ENCODE assay signal across 11 cellular contexts in the genomic region with DNA sequence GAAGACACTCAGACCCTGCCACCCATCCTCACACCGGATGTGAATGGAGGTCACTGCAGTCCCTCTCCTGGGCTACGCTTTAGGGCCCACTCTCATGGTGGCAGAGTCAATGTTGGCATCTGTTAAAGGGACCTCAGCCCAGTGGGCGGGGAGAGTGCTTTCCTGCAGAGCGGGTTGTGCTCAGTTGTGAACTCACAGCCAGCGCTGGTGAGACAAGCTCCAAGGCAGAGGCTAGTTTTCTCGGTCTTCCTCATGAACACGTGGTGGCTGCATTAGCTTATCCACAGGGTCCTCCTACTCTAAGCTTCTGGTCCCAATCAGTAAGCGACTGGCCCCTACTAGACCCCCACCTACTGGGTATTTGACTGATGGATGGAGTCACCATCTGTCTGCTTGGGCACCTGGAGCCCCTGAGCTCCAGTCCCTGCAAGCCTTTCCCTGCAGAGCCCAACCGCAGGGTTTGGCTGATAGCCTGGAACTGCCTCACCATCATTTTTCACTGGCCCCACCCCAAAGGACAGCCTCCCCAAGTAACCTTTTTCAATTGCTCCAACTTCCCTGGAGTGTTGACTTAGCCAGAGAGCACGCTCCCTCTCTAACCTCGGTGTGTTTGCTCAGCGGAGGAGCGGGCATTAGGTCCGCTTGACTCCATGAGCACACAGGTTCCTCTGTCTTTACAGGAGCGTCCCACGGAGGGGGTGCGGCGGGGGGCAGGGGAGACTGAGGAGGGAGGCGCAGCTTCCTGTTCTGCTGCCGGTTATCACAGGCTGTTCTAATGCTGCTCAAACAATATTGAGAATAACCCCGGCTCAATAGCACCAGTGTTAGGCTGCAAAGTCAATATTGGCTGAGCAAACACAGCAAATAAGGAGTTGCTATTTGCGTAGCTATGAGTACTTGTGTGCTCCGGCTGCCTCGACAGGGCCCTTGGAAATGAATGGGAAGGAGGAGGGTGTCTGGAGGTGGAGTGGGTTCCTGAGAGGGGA.
DNase-seq lines count a peak whose midpoint lies in the region; ATAC-seq and TF ChIP-seq lines count a peak whose summit lies in the region.
"Had no signal": no experiment of that assay in that cellular context is flagged by ENCODE, and none has a peak within 500 bp of the region (broad histone marks: within the 10 kb centered on the region; RNA-seq: fewer than 3 reads in every experiment).

No MANE protein-coding gene starts in this region.

- POLR2A ChIA-PET in naive thymus-derived CD4-positive, alpha-beta T cell (lab: Charles Lee), result no interaction called here

- peaks cover 0 to 6% (median 0%) of the 10 kb centered on the region in 5 donors for H3K36me3 Mint-ChIP-seq in naive thymus-derived CD4-positive, alpha-beta T cell
- H3K36me3 Mint-ChIP-seq: natural killer cell had no signal

- H3K36me3 ChIP-seq in naive thymus-derived CD4-positive, alpha-beta T cell (ENCODE audit: control insufficient read depth in 2 of 3, insufficient read depth in 3 of 3, low read length in 3 of 3), result no peaks in the 10 kb centered on the region

- ATAC-seq in naive thymus-derived CD4-positive, alpha-beta T cell, result peak; percentile 57
- no peak for ATAC-seq in HG03460 (IDR thresholded peaks at IDR 0.05; ENCODE audit: unreplicated experiment)
- ATAC-seq in GM21825 (IDR thresholded peaks at IDR 0.05; ENCODE audit: unreplicated experiment), result no peak
- ATAC-seq: GM12878 had no signal

- DNase-seq in DMS153 (lab: John Stamatoyannopoulos, UW), result peak; percentile 99
- DNase-seq in NCI-H2171 (lab: John Stamatoyannopoulos, UW), result peak; percentile 48
- DNase-seq in cerebellar cortex (ENCODE audit: low spot score), result peak; percentile 11
- DNase-seq in naive thymus-derived CD4-positive, alpha-beta T cell, result peak in 1 of 9 donors; percentile 9
- DNase-seq in superior temporal gyrus (ENCODE audit: extremely low spot score), result no peak
- no peak for DNase-seq in erythroblast (lab: John Stamatoyannopoulos, UW)
- DNase-seq: activated B cell treated with CpG ODN at 0.5 μM for 24 hours, natural killer cell had no signal

- no peaks in the 10 kb centered on the region for H3K27me3 ChIP-seq in naive thymus-derived CD4-positive, alpha-beta T cell (ENCODE audit: control insufficient read depth in 2 of 2, insufficient read depth in 2 of 2, low read length in 2 of 2)

- intact Hi-C loops in naive thymus-derived CD4-positive, alpha-beta T cell (cut with micrococcal nuclease), result loop anchor here in 1 of 2 donors (5.0 kb wide), 1 partner anchor 558 kb away; no protein-coding TSS in a partner anchor

- peaks cover 5 to 21% (median 7%) of the 10 kb centered on the region in 5 donors for H3K27me3 Mint-ChIP-seq in naive thymus-derived CD4-positive, alpha-beta T cell

- TF ChIP-seq POLR2A in erythroblast (IDR thresholded peaks at IDR 0.05; ENCODE audit: low read length), result no peak

- H3K4me3 Mint-ChIP-seq in naive thymus-derived CD4-positive, alpha-beta T cell, result peak overlapping the region in 4 of 10 donors; percentile 7 to 57 (median 20)
- H3K4me3 Mint-ChIP-seq: activated B cell treated with CpG ODN at 0.5 μM for 24 hours, natural killer cell had no signal

- H3K4me3 ChIP-seq in naive thymus-derived CD4-positive, alpha-beta T cell (ENCODE audit: low read length), result no peak overlapping the region
- H3K4me3 ChIP-seq: GM12878 had no signal

- no peaks in the 10 kb centered on the region for H3K9me3 Mint-ChIP-seq in naive thymus-derived CD4-positive, alpha-beta T cell
- H3K9me3 Mint-ChIP-seq: activated B cell treated with CpG ODN at 0.5 μM for 24 hours, natural killer cell had no signal

- H3K4me1 Mint-ChIP-seq in naive thymus-derived CD4-positive, alpha-beta T cell, result peaks cover 5 to 17% (median 13%) of the 10 kb centered on the region in 7 donors

- H3K9me3 ChIP-seq in naive thymus-derived CD4-positive, alpha-beta T cell (ENCODE audit: control insufficient read depth in 2 of 3, low read length in 3 of 3), result no peaks in the 10 kb centered on the region

- peak overlapping the region in 1 of 9 donors; percentile 20 for H3K27ac Mint-ChIP-seq in naive thymus-derived CD4-positive, alpha-beta T cell
- H3K27ac Mint-ChIP-seq: activated B cell treated with CpG ODN at 0.5 μM for 24 hours, natural killer cell had no signal

- H3K27ac ChIP-seq in naive thymus-derived CD4-positive, alpha-beta T cell (ENCODE audit: low read depth, low read length), result no peak overlapping the region

- CTCF ChIA-PET in naive thymus-derived CD4-positive, alpha-beta T cell (lab: Charles Lee), result interaction anchor here (0.7 to 0.9 kb wide), 2 partner anchors 253 to 502 kb away, joined by 3 read pairs; no protein-coding TSS in a partner anchor

- H3K4me1 ChIP-seq in naive thymus-derived CD4-positive, alpha-beta T cell (ENCODE audit: control insufficient read depth in 2 of 2, insufficient read depth in 2 of 2, low read length in 2 of 2), result no peaks in the 10 kb centered on the region

Comparison
In these comparisons a context has a peak if more than half of its experiments do, and no peak if none do; other contexts are left out.
1. DNase-seq: peak in DMS153 (single experiment), NCI-H2171 (single experiment) and cerebellar cortex (single experiment); none in superior temporal gyrus (single experiment) and erythroblast (0 of 2).